ENCODE assay signal across 12 cellular contexts in genomic region chr12:106981781-106982180, GRCh38.
"Had no signal": no experiment of that assay in that cellular context is flagged by ENCODE, and none has a peak within 500 bp of the region (broad histone marks: within the 10 kb centered on the region; RNA-seq: fewer than 3 reads in every experiment).

No MANE protein-coding gene starts in this region.

- H3K27ac ChIP-seq: colonic mucosa had no signal

- H3K27ac Mint-ChIP-seq: activated naive CD4-positive, alpha-beta T cell treated with anti-CD3 and anti-CD28 coated beads, Interleukin-2, amount 50 U/mL, for 72 hours; natural killer cell treated with Interleukin-12 subunit alpha and Interleukin-12 subunit beta and Interleukin-15 and Interleukin-18, amount 100 ng/mL, for 72 hours had no signal

- H3K27me3 Mint-ChIP-seq: activated CD4-positive, alpha-beta T cell treated with anti-CD3 and anti-CD28 coated beads, Interleukin-2, amount 10 ng/mL, durations not matched to agents 7 days and 5 days; natural killer cell treated with Interleukin-12 subunit alpha and Interleukin-12 subunit beta and Interleukin-15 and Interleukin-18, amount 100 ng/mL, for 72 hours had no signal

- H3K36me3 ChIP-seq: colonic mucosa, thyroid gland had no signal

- ATAC-seq: activated naive CD4-positive, alpha-beta T cell treated with anti-CD3 and anti-CD28 coated beads, Interleukin-2, amount 50 U/mL, for 72 hours; left colon; natural killer cell treated with Interleukin-12 subunit alpha and Interleukin-12 subunit beta and Interleukin-15 and Interleukin-18, amount 100 ng/mL, for 72 hours had no signal

- H3K27me3 ChIP-seq: colonic mucosa, stomach, thyroid gland had no signal

- H3K4me3 ChIP-seq: colonic mucosa, stomach, thyroid gland had no signal

- H3K4me3 Mint-ChIP-seq: activated CD4-positive, alpha-beta T cell treated with anti-CD3 and anti-CD28 coated beads, Interleukin-2, amount 10 ng/mL, durations not matched to agents 7 days and 5 days; natural killer cell treated with Interleukin-12 subunit alpha and Interleukin-12 subunit beta and Interleukin-15 and Interleukin-18, amount 100 ng/mL, for 72 hours had no signal

- H3K9me3 ChIP-seq: colonic mucosa, stomach, thyroid gland had no signal

- DNase-seq: activated CD4-positive, alpha-beta T cell treated with anti-CD3 and anti-CD28 coated beads, Interleukin-2, amount 10 ng/mL, durations not matched to agents 7 days and 5 days; activated CD4-positive, CD25-positive, alpha-beta regulatory T cell; activated effector memory CD4-positive, alpha-beta T cell treated with anti-CD3 and anti-CD28 coated beads, Interleukin-2, amount 50 U/mL, for 16 hours; amygdala; colonic mucosa; effector CD4-positive, alpha-beta T cell; left colon; stimulated activated CD4-positive, alpha-beta T cell treated with anti-CD3 and anti-CD28 coated beads, Interleukin-2, amount 100 ng/mL, for 48 hours; stomach; thyroid gland had no signal
